ENCODE assay signal across 10 cellular contexts in genomic region chr9:96322736-96323135, GRCh38. TPM values are rescaled to one million over a fixed set of nuclear protein-coding genes. Genes with fewer than 3 reads are reported as not detected.
A peak's percentile ranks its signal among the peaks of the same experiment; 100 is the strongest.
DNase-seq lines count a peak whose midpoint lies in the region; TF ChIP-seq lines count a peak whose summit lies in the region.
"Not testable (repeated sequence)": the region's sequence is repeated elsewhere in the genome, so short reads cannot be mapped to it uniquely, and the experiment has no call there.
"Had no signal": no experiment of that assay in that cellular context is flagged by ENCODE, and none has a peak within 500 bp of the region (broad histone marks: within the 10 kb centered on the region; RNA-seq: fewer than 3 reads in every experiment).

No MANE protein-coding gene starts in this region.

- TF ChIP-seq CTCF in fibroblast of villous mesenchyme (IDR thresholded peaks at IDR 0.05; ENCODE audit: insufficient read depth, low read depth, low read length); progenitor cell of endocrine pancreas (IDR thresholded peaks at IDR 0.05; ENCODE audit: unreplicated experiment): not testable (repeated sequence)

- H3K4me3 ChIP-seq in fibroblast of villous mesenchyme (ENCODE audit: low read depth, low read length) = not testable (repeated sequence)

- not testable (repeated sequence) for H3K27me3 Mint-ChIP-seq in progenitor cell of endocrine pancreas

- H3K4me1 Mint-ChIP-seq in progenitor cell of endocrine pancreas (ENCODE audit: low read depth) = not testable (repeated sequence)

- DNase-seq in HuH-7 (ENCODE audit: low spot score) = peak; percentile 35
- DNase-seq in NCI-H82 (lab: John Stamatoyannopoulos, UW) = peak; percentile 3
- DNase-seq in fibroblast of villous mesenchyme (ENCODE audit: low read depth) = peak; percentile 21
- peak; percentile 11 for DNase-seq in left kidney (ENCODE audit: low read depth, low spot score)
- DNase-seq in progenitor cell of endocrine pancreas (ENCODE audit: low spot score, unreplicated experiment) = not testable (repeated sequence)

- peak overlapping the region; percentile 62 for H3K27ac Mint-ChIP-seq in progenitor cell of endocrine pancreas

- H3K9me3 Mint-ChIP-seq in progenitor cell of endocrine pancreas (ENCODE audit: low read depth) = not testable (repeated sequence)

- peaks cover 10% of the 10 kb centered on the region for H3K36me3 Mint-ChIP-seq in progenitor cell of endocrine pancreas (ENCODE audit: insufficient read depth)

- H3K4me3 Mint-ChIP-seq in progenitor cell of endocrine pancreas (ENCODE audit: low read depth) = not testable (repeated sequence)

RNA-seq across cellular contexts. Expression of gene HSD17B3, which starts 20.8 kb away (rescaled TPM):
- total RNA-seq in fibroblast of villous mesenchyme (not detected in 2 replicates), progenitor cell of endocrine pancreas (0.33 TPM in 1 of 2 replicates, not detected in the other)
- total RNA-seq: A172, A673, GM12878, GM23248, H1 had no signal
